ENCODE assay signal across 9 cellular contexts in the genomic region with DNA sequence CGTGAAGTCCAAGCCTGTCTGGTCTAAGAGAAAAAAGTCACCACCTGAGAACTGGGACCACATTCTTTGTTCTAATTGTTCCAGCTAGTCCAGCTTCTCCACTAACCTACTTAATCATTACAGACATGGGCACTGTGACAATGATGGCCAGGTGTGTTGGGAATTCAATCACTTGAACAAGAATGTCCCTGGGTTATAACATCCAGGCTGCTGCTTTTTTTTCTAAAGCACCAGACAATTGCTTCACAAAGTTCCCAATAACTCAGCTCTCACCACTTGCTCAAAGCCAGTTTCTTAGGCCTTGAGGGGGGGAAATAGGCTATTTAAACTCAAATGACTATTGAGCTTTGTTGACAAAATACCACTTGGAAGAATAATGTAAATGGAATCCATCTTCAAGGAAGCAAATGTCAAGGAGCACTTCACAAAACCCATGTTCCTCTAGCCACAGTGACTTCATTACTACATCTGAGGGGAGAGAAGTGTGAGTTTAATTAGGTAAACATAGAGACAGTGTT.
DNase-seq lines count a peak whose midpoint lies in the region; FAIRE-seq and TF ChIP-seq lines count a peak whose summit lies in the region.
"Had no signal": no experiment of that assay in that cellular context is flagged by ENCODE, and none has a peak within 500 bp of the region (broad histone marks: within the 10 kb centered on the region; RNA-seq: fewer than 3 reads in every experiment).

No MANE protein-coding gene starts in this region.

- no peaks in the 10 kb centered on the region for H3K9me3 Mint-ChIP-seq in chondrocyte (ENCODE audit: low read depth)

- H3K79me2 ChIP-seq in MM.1S (ENCODE audit: low read length): no peaks in the 10 kb centered on the region
- no peaks in the 10 kb centered on the region for H3K79me2 ChIP-seq in osteoblast (ENCODE audit: insufficient read depth, low read length)

- H3F3A ChIP-seq in MM.1S (ENCODE audit: insufficient read depth, low read length): peaks cover 9% of the 10 kb centered on the region; the same call in 1 of the 2 replicates

- H3K27me3 ChIP-seq in MM.1S (replicated peaks; ENCODE audit: insufficient read depth, low read length) (no peaks in the 10 kb centered on the region), osteoblast (ENCODE audit: insufficient read depth, low read length) (no peaks in the 10 kb centered on the region)
- no peaks in the 10 kb centered on the region for H3K27me3 ChIP-seq in effector memory CD4-positive, alpha-beta T cell (replicated peaks; ENCODE audit: control insufficient read depth, insufficient read depth, low read length, poor library complexity, severe bottlenecking)

- H3K4me3 Mint-ChIP-seq in chondrocyte (ENCODE audit: unreplicated experiment): no peak overlapping the region
- H3K4me3 Mint-ChIP-seq: naive thymus-derived CD4-positive, alpha-beta T cell had no signal

- no peak overlapping the region for H3K4me3 ChIP-seq in MM.1S (ENCODE audit: low read length)
- H3K4me3 ChIP-seq in osteoblast (ENCODE audit: insufficient read depth, low read length): no peak overlapping the region
- no peak overlapping the region for H3K4me3 ChIP-seq in effector memory CD4-positive, alpha-beta T cell (ENCODE audit: insufficient read depth, low read depth, low read length, poor library complexity, severe bottlenecking)

- peak; percentile 63 for DNase-seq in Daoy (ENCODE audit: low read depth)
- no peak for DNase-seq in MM.1S
- no peak for DNase-seq in chondrocyte (ENCODE audit: low spot score)
- DNase-seq in osteoblast (ENCODE audit: insufficient read length, low spot score, missing footprints): no peak
- no peak for DNase-seq in NCI-H524 (lab: John Stamatoyannopoulos, UW)
- DNase-seq in H54 (ENCODE audit: insufficient read length, low spot score): no peak
- DNase-seq in NCI-H1436 (lab: John Stamatoyannopoulos, UW): no peak
- DNase-seq in effector memory CD4-positive, alpha-beta T cell: no peak

- H3K27ac Mint-ChIP-seq in chondrocyte (ENCODE audit: unreplicated experiment): peak overlapping the region; percentile 19

- TF ChIP-seq CTCF in MM.1S (IDR thresholded peaks at IDR 0.05; ENCODE audit: low read length) (no peak), chondrocyte (IDR thresholded peaks at IDR 0.05) (no peak), osteoblast (IDR thresholded peaks at IDR 0.05; ENCODE audit: extremely low read depth, low read depth, low read length) (no peak)

- H3K36me3 ChIP-seq in MM.1S (replicated peaks; ENCODE audit: insufficient read depth, low read length) (no peaks in the 10 kb centered on the region), osteoblast (ENCODE audit: insufficient read depth, low read length) (no peaks in the 10 kb centered on the region)
- H3K36me3 ChIP-seq in effector memory CD4-positive, alpha-beta T cell (ENCODE audit: control insufficient read depth, insufficient read depth, low read length): no peaks in the 10 kb centered on the region

- H2AFZ ChIP-seq in MM.1S (ENCODE audit: low read length): no peak overlapping the region
- no peak overlapping the region for H2AFZ ChIP-seq in osteoblast (ENCODE audit: low read length)

- TF ChIP-seq POLR2A in H54 (IDR thresholded peaks at IDR 0.05; ENCODE audit: low read depth, low read length): no peak

- H4K20me1 ChIP-seq in MM.1S (ENCODE audit: insufficient read depth, low read length): no peaks in the 10 kb centered on the region
- no peaks in the 10 kb centered on the region for H4K20me1 ChIP-seq in osteoblast (ENCODE audit: insufficient read depth, low read length)

- H3K9ac ChIP-seq in MM.1S (ENCODE audit: low read length): no peak overlapping the region

- H3K36me3 Mint-ChIP-seq in chondrocyte (ENCODE audit: low read depth): no peaks in the 10 kb centered on the region

- peaks cover 41% of the 10 kb centered on the region for H3K4me1 Mint-ChIP-seq in chondrocyte (ENCODE audit: low read depth)

- H3K27me3 Mint-ChIP-seq in chondrocyte (ENCODE audit: low read depth): no peaks in the 10 kb centered on the region
- H3K27me3 Mint-ChIP-seq: naive thymus-derived CD4-positive, alpha-beta T cell had no signal

- no peaks in the 10 kb centered on the region for H3K9me3 ChIP-seq in MM.1S (replicated peaks; ENCODE audit: insufficient read depth, low read length)
- H3K9me3 ChIP-seq in osteoblast (ENCODE audit: low read depth, low read length): no peaks in the 10 kb centered on the region
- no peaks in the 10 kb centered on the region for H3K9me3 ChIP-seq in effector memory CD4-positive, alpha-beta T cell (ENCODE audit: control insufficient read depth, low read length)

- H3K4me1 ChIP-seq in MM.1S (ENCODE audit: low read length) (peaks cover 29% of the 10 kb centered on the region), osteoblast (ENCODE audit: insufficient read depth, low read length) (peaks cover 24% of the 10 kb centered on the region)
- H3K4me1 ChIP-seq in effector memory CD4-positive, alpha-beta T cell (ENCODE audit: control insufficient read depth, insufficient read depth, low read length, poor library complexity, severe bottlenecking): no peaks in the 10 kb centered on the region

- FAIRE-seq in H54 (lab: Jason Lieb, UNC): no peak

- H3K9me2 ChIP-seq in MM.1S (replicated peaks; ENCODE audit: insufficient read depth, low read length): no peaks in the 10 kb centered on the region

- no peak overlapping the region for H3K4me2 ChIP-seq in MM.1S (ENCODE audit: low read depth, low read length)
- no peak overlapping the region for H3K4me2 ChIP-seq in osteoblast (ENCODE audit: insufficient read depth, low read length)

- H3K27ac ChIP-seq in MM.1S (ENCODE audit: low read length): peak overlapping the region; percentile 38; the same call in 1 of the 2 replicates
- H3K27ac ChIP-seq in osteoblast (ENCODE audit: low read depth, low read length): peak overlapping the region; percentile 56
- H3K27ac ChIP-seq in effector memory CD4-positive, alpha-beta T cell (ENCODE audit: insufficient read depth, low read length, poor library complexity, severe bottlenecking): no peak overlapping the region
